ENCODE assay signal across 1 cellular context in the genomic region with DNA sequence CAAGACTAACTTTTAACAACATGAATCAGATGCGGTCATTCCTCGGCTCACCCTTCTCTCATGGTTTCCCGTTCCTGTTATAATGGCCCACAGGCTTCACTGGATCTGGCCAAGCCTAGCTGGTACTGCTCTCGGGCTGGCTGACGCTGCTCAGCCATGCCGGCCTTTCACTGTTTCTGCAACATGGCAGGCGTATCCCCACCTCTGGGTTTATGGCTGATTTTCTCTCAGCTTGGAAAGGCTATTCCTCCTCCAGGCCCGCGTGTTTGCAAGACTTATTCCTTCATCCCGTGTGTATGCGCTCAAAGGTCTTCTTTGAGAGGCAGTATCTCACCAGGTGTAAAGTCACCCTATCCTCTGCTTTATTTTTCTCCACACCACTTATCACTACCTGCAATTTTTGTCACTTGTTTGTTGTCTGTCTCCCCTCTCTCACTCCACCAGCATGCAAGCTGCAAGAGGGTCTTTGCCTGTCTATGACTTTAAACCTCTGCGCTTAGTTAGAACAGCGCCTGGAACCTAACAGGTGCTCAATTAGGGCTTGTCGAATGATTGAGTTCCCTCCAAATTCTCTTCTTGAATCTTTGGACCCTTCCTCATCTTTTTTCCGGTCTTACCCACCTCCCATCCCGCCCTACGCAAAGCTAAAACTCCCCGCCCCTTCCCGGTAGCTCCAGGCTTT.
TF ChIP-seq lines count a peak whose summit lies in the region.

No MANE protein-coding gene starts in this region.

TF ChIP-seq in K562, 482 proteins besides CTCF, POLR2A, EP300 and RAD21 (continued from another document):
- TF ChIP-seq TRIM25 (IDR thresholded peaks at IDR 0.05; ENCODE audit: borderline replicate concordance) (no peak), SUPT5H (IDR thresholded peaks at IDR 0.05) (no peak), BHLHE40 (IDR thresholded peaks at IDR 0.05; ENCODE audit: low read length) (no peak), EWSR1 (IDR thresholded peaks at IDR 0.05; ENCODE audit: borderline replicate concordance, low read depth, partially characterized antibody) (no peak), PHTF2 (CRISPR knock-in tag; IDR thresholded peaks at IDR 0.05) (no peak)
